In genomic region chr6:148599967-148600426, GRCh38 we compare ENCODE assay signal across 1 cellular context.
TF ChIP-seq lines count a peak whose summit lies in the region.

No MANE protein-coding gene starts in this region.

TF ChIP-seq in HepG2, 621 proteins besides CTCF, POLR2A, EP300 and RAD21 (continued from another document):
- no peak for TF ChIP-seq TFAP4 (IDR thresholded peaks at IDR 0.05; ENCODE audit: borderline replicate concordance, low read depth)
- 0 out of 2 replicates have a peak, but pooled peaks have one; percentile 13 for TF ChIP-seq SALL1 (CRISPR knock-in tag; IDR thresholded peaks at IDR 0.05)
- peak; percentile 77 for TF ChIP-seq ZNF644 (CRISPR knock-in tag; IDR thresholded peaks at IDR 0.05; ENCODE audit: low read depth)
